ENCODE assay signal across 20 cellular contexts in the genomic region with DNA sequence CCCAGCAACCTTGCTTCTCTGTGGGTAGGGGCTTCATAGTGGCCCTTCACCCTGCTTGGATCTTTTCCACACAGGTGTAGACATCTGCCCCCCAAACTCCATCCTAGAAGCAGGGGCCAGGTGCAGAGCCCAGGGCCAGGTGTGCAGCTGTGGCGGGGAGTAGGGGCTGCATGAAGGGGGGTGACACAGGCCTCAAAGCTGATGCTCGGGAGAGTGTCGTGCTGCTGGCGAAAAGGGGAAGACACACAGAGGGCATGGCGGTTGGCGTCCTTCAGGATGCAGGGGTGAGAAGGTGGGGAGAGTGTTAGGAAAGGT. TPM values are rescaled to one million over a fixed set of nuclear protein-coding genes. Genes with fewer than 3 reads are reported as not detected.
DNase-seq lines count a peak whose midpoint lies in the region; ATAC-seq and TF ChIP-seq lines count a peak whose summit lies in the region.
"Had no signal": no experiment of that assay in that cellular context is flagged by ENCODE, and none has a peak within 500 bp of the region (broad histone marks: within the 10 kb centered on the region; RNA-seq: fewer than 3 reads in every experiment).

No MANE protein-coding gene starts in this region.

- no peak for ATAC-seq in T-helper 17 cell
- no peak for ATAC-seq in activated CD4-positive, CD25-positive, alpha-beta regulatory T cell treated with anti-CD3 and anti-CD28 coated beads, Interleukin-2, amount 50 U/mL, for 24 hours
- ATAC-seq in HG02870 (IDR thresholded peaks at IDR 0.05; ENCODE audit: unreplicated experiment) = no peak

- H3K4me1 ChIP-seq in endodermal cell (ENCODE audit: control insufficient read depth, insufficient read depth, low read length) (no peaks in the 10 kb centered on the region), skeletal muscle tissue (ENCODE audit: control insufficient read depth in 3 of 3, insufficient read depth in 3 of 3, low read length in 3 of 3) (peaks cover 78 to 80% (median 79%) of the 10 kb centered on the region in 3 donors)
- H3K4me1 ChIP-seq: parathyroid adenoma had no signal

- no peak for TF ChIP-seq CTCF in endodermal cell (conservative IDR thresholded peaks at IDR 0.05)
- TF ChIP-seq CTCF in neural crest cell (conservative IDR thresholded peaks at IDR 0.05) = no peak

- H3K9me3 Mint-ChIP-seq in endodermal cell (no peaks in the 10 kb centered on the region), neural crest cell (no peaks in the 10 kb centered on the region)
- H3K9me3 Mint-ChIP-seq: activated T-helper 2 cell treated with anti-CD3 and anti-CD28 coated beads, Interferon-gamma antibody, Interleukin-2, Interleukin-4, amounts not matched to agents 10 μg/mL and 5 μg/mL and 100 μg/mL, durations not matched to agents 14 hours and 24 hours and 36 hours; natural killer cell; T-helper 2 cell treated with Interferon-gamma antibody and Interleukin-4, amounts not matched to agents 5 μg/mL and 100 μg/mL, for 36 hours had no signal

- no peak for DNase-seq in T-helper 17 cell
- DNase-seq in endodermal cell = no peak
- DNase-seq in neural crest cell (ENCODE audit: low read depth, low spot score) = no peak
- DNase-seq in amniotic stem cell (lab: John Stamatoyannopoulos, UW) = no peak
- DNase-seq in stimulated activated CD4-positive, alpha-beta T cell treated with anti-CD3 and anti-CD28 coated beads, Interleukin-2, amount 100 ng/mL, for 24 hours = no peak
- DNase-seq: DMS79; NCI-H1436 treated with DMSO at 0.1 percent for 48 hours; NCI-H2081 treated with DMSO at 0.1 percent for 48 hours; NCI-H226; NK-92 treated with Interleukin-12 subunit alpha and Interleukin-12 subunit beta, amount 100 ng/mL, for 24 hours had no signal

- 96% methylated on average over 6 of the region's 6 CpGs; no CpG with 5 or more reads in 1 of the 2 experiments for WGBS in endodermal cell (ENCODE audit: insufficient coverage in 1 of 2, insufficient read length in 1 of 2), 2 experiments

- H3K27me3 ChIP-seq in endodermal cell (ENCODE audit: control insufficient read depth, insufficient read depth, low read length, poor library complexity, severe bottlenecking) (no peaks in the 10 kb centered on the region), skeletal muscle tissue (ENCODE audit: control insufficient read depth in 3 of 3, insufficient read depth in 3 of 3, low read length in 3 of 3) (no peaks in the 10 kb centered on the region)
- H3K27me3 ChIP-seq: upper lobe of left lung had no signal

- H3K27me3 Mint-ChIP-seq in T-helper 17 cell = no peaks in the 10 kb centered on the region
- H3K27me3 Mint-ChIP-seq in endodermal cell (ENCODE audit: insufficient read depth) = no peaks in the 10 kb centered on the region
- H3K27me3 Mint-ChIP-seq in neural crest cell (ENCODE audit: low read depth) = no peaks in the 10 kb centered on the region

- H3K9me3 ChIP-seq in T-helper 17 cell (ENCODE audit: control insufficient read depth, low read length, poor library complexity, severe bottlenecking) (no peaks in the 10 kb centered on the region), endodermal cell (ENCODE audit: control insufficient read depth, low read length) (no peaks in the 10 kb centered on the region), skeletal muscle tissue (ENCODE audit: control insufficient read depth in 3 of 3, low read length in 3 of 3) (no peaks in the 10 kb centered on the region)
- H3K9me3 ChIP-seq: lower lobe of right lung, upper lobe of left lung had no signal

- no peak overlapping the region for H3K4me3 Mint-ChIP-seq in T-helper 17 cell
- no peak overlapping the region for H3K4me3 Mint-ChIP-seq in endodermal cell
- no peak overlapping the region for H3K4me3 Mint-ChIP-seq in neural crest cell
- H3K4me3 Mint-ChIP-seq: natural killer cell; T-helper 2 cell treated with Interferon-gamma antibody and Interleukin-4, amounts not matched to agents 5 μg/mL and 100 μg/mL, for 36 hours had no signal

- H3K36me3 ChIP-seq in endodermal cell (ENCODE audit: control insufficient read depth, insufficient read depth, low read length) = peaks cover 3% of the 10 kb centered on the region
- peaks cover 11 to 16% (median 13%) of the 10 kb centered on the region in 3 donors for H3K36me3 ChIP-seq in skeletal muscle tissue (ENCODE audit: control insufficient read depth in 3 of 3, insufficient read depth in 3 of 3, low read length in 3 of 3)

- H3K27ac ChIP-seq in endodermal cell (ENCODE audit: low read depth, low read length) (no peak overlapping the region), skeletal muscle tissue (ENCODE audit: low read depth, low read length) (peak overlapping the region; percentile 84)
- H3K27ac ChIP-seq: C4-2B, lower lobe of right lung, parathyroid adenoma had no signal

- H3K4me1 Mint-ChIP-seq in T-helper 17 cell = peaks cover 31% of the 10 kb centered on the region
- H3K4me1 Mint-ChIP-seq in endodermal cell = peaks cover 9% of the 10 kb centered on the region
- H3K4me1 Mint-ChIP-seq in neural crest cell = no peaks in the 10 kb centered on the region

- no peaks in the 10 kb centered on the region for H3K36me3 Mint-ChIP-seq in T-helper 17 cell (ENCODE audit: low read depth)
- peaks cover 13% of the 10 kb centered on the region for H3K36me3 Mint-ChIP-seq in endodermal cell (ENCODE audit: low read depth)
- no peaks in the 10 kb centered on the region for H3K36me3 Mint-ChIP-seq in neural crest cell (ENCODE audit: low read depth)
- H3K36me3 Mint-ChIP-seq: natural killer cell had no signal

- H3K4me3 ChIP-seq in endodermal cell (ENCODE audit: low read length) (no peak overlapping the region), skeletal muscle tissue (ENCODE audit: low read length in 3 of 3) (no peak overlapping the region)
- H3K4me3 ChIP-seq: lower lobe of right lung, upper lobe of left lung had no signal

- H3K27ac Mint-ChIP-seq in T-helper 17 cell (peak overlapping the region; percentile 79), endodermal cell (peak overlapping the region; percentile 92), neural crest cell (ENCODE audit: unreplicated experiment) (peak overlapping the region; percentile 43)
- H3K27ac Mint-ChIP-seq: activated T-helper 2 cell treated with anti-CD3 and anti-CD28 coated beads, Interferon-gamma antibody, Interleukin-2, Interleukin-4, amounts not matched to agents 10 μg/mL and 5 μg/mL and 100 μg/mL, durations not matched to agents 14 hours and 24 hours and 36 hours had no signal

- H3K9ac ChIP-seq in endodermal cell (ENCODE audit: extremely low read depth, low read length, poor library complexity, severe bottlenecking) (no peak overlapping the region), skeletal muscle tissue (ENCODE audit: low read depth in 1 of 3, low read length in 3 of 3) (peak overlapping the region in 2 of 3 donors; percentile 39 to 66)
- H3K9ac ChIP-seq: parathyroid adenoma had no signal

RNA-seq across cellular contexts. Expression of a gene that starts 31.0 kb away (rescaled TPM):
- total RNA-seq in T-helper 17 cell = 10 to 100 TPM; 37.6 to 39.6 TPM
- 100 to 1,000 TPM; 156 to 212 TPM for total RNA-seq in endodermal cell
- 502 TPM for polyA plus RNA-seq in endodermal cell (2013, experiment 1 of 2)
- polyA plus RNA-seq in endodermal cell (2013, experiment 2 of 2) = 458 TPM
- total RNA-seq in neural crest cell = 251 and 254 TPM in 2 replicates
- 86.6 TPM for total RNA-seq in skeletal muscle tissue

RNA-seq across cellular contexts. Expression of a gene that starts 49.7 kb away (rescaled TPM):
- total RNA-seq in T-helper 17 cell (100 to 1,000 TPM; 112 to 113 TPM), endodermal cell (10 to 100 TPM; 35.9 to 43.5 TPM), neural crest cell (68.0 and 71.8 TPM in 2 replicates), skeletal muscle tissue (79.3 TPM)
- 154 TPM for polyA plus RNA-seq in endodermal cell (2013, experiment 1 of 2)
- polyA plus RNA-seq in endodermal cell (2013, experiment 2 of 2) = 157 TPM

RNA-seq across cellular contexts. Expression of a gene that starts 53.0 kb away (rescaled TPM):
- total RNA-seq in T-helper 17 cell (10 to 100 TPM; 51.0 to 62.8 TPM), endodermal cell (10 to 100 TPM; 10.9 to 15.4 TPM), neural crest cell (11.1 and 14.2 TPM in 2 replicates), skeletal muscle tissue (24.5 TPM)
- polyA plus RNA-seq in endodermal cell (2013, experiment 1 of 2) = 7.1 TPM
- 6.6 TPM for polyA plus RNA-seq in endodermal cell (2013, experiment 2 of 2)
